Comparison of ENCODE assay signal across 1 cellular context in genomic region chr1:227945891-227946623, GRCh38.
TF ChIP-seq lines count a peak whose summit lies in the region.

No MANE protein-coding gene starts in this region.

TF ChIP-seq in HEK293, 187 proteins besides CTCF, POLR2A, EP300 and RAD21 (continued from another document and continues in another):
- TF ChIP-seq ZNF280C (tag by site-specific recombination; IDR thresholded peaks at IDR 0.05) (no peak), HIC1 (tag by site-specific recombination; IDR thresholded peaks at IDR 0.05) (peak; percentile 84), SP3 (tag by site-specific recombination; IDR thresholded peaks at IDR 0.05) (no peak), SCRT1 (tag by site-specific recombination; IDR thresholded peaks at IDR 0.05; ENCODE audit: borderline replicate concordance) (peak; percentile 37; the same call in 1 of the 2 replicates), YY2 (tag by site-specific recombination; IDR thresholded peaks at IDR 0.05) (no peak), ZNF514 (tag by site-specific recombination; IDR thresholded peaks at IDR 0.05) (no peak), REPIN1 (tag by site-specific recombination; IDR thresholded peaks at IDR 0.05; ENCODE audit: low read depth) (no peak), ZNF37A (tag by site-specific recombination; IDR thresholded peaks at IDR 0.05) (no peak), ZNF324 (tag by site-specific recombination; IDR thresholded peaks at IDR 0.05) (0 out of 2 replicates have a peak, but pooled peaks have one; percentile 29), PRDM6 (tag by site-specific recombination; IDR thresholded peaks at IDR 0.05) (no peak), ZNF596 (tag by site-specific recombination; IDR thresholded peaks at IDR 0.05) (no peak), ZNF140 (tag by site-specific recombination; IDR thresholded peaks at IDR 0.05) (no peak), GLIS2 (tag by site-specific recombination; IDR thresholded peaks at IDR 0.05) (peak; percentile 18; the same call in 1 of the 2 replicates), ZBTB48 (tag by site-specific recombination; IDR thresholded peaks at IDR 0.05) (no peak), ZNF707 (tag by site-specific recombination; IDR thresholded peaks at IDR 0.05) (no peak), ZBTB17 (tag by site-specific recombination; IDR thresholded peaks at IDR 0.05) (no peak), ZNF121 (tag by site-specific recombination; IDR thresholded peaks at IDR 0.05) (no peak), ZNF561 (tag by site-specific recombination; IDR thresholded peaks at IDR 0.05; ENCODE audit: borderline replicate concordance) (no peak), ZNF350 (tag by site-specific recombination; IDR thresholded peaks at IDR 0.05) (no peak), ZNF433 (tag by site-specific recombination; IDR thresholded peaks at IDR 0.05; ENCODE audit: low read depth) (no peak), PRDM10 (tag by site-specific recombination; IDR thresholded peaks at IDR 0.05) (peak; percentile 44; the same call in 1 of the 2 replicates), ZNF623 (tag by site-specific recombination; IDR thresholded peaks at IDR 0.05) (no peak), ZNF555 (tag by site-specific recombination; conservative IDR thresholded peaks at IDR 0.05) (no peak), ZBTB21 (tag by site-specific recombination; IDR thresholded peaks at IDR 0.05) (no peak), ZNF600 (tag by site-specific recombination; IDR thresholded peaks at IDR 0.05) (peak; percentile 92), SETDB1 (IDR thresholded peaks at IDR 0.05; ENCODE audit: insufficient read length, low read length) (no peak), IKZF3 (tag by site-specific recombination; IDR thresholded peaks at IDR 0.05) (no peak), ZBTB10 (tag by site-specific recombination; IDR thresholded peaks at IDR 0.05) (no peak), ZNF341 (tag by site-specific recombination; IDR thresholded peaks at IDR 0.05; ENCODE audit: low read depth) (no peak), TRIM28 (IDR thresholded peaks at IDR 0.05; ENCODE audit: borderline replicate concordance, low read length) (no peak), ZNF169 (tag by site-specific recombination; IDR thresholded peaks at IDR 0.05) (no peak), GLI2 (tag by site-specific recombination; IDR thresholded peaks at IDR 0.05; ENCODE audit: borderline replicate concordance, low read depth) (no peak), ZNF521 (tag by site-specific recombination; IDR thresholded peaks at IDR 0.05) (no peak), ZNF785 (tag by site-specific recombination; IDR thresholded peaks at IDR 0.05) (no peak), ZNF223 (tag by site-specific recombination; IDR thresholded peaks at IDR 0.05) (no peak), ELK4 (IDR thresholded peaks at IDR 0.05; ENCODE audit: borderline replicate concordance, low read depth, low read length) (no peak), ZNF654 (tag by site-specific recombination; IDR thresholded peaks at IDR 0.05; ENCODE audit: low read depth) (no peak)
- TF ChIP-seq, protein P1, sequence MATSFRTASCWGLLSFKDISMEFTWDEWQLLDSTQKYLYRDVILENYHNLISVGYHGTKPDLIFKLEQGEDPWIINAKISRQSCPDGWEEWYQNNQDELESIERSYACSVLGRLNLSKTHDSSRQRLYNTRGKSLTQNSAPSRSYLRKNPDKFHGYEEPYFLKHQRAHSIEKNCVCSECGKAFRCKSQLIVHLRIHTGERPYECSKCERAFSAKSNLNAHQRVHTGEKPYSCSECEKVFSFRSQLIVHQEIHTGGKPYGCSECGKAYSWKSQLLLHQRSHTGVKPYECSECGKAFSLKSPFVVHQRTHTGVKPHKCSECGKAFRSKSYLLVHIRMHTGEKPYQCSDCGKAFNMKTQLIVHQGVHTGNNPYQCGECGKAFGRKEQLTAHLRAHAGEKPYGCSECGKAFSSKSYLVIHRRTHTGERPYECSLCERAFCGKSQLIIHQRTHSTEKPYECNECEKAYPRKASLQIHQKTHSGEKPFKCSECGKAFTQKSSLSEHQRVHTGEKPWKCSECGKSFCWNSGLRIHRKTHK (tag by site-specific recombination; IDR thresholded peaks at IDR 0.05) = no peak
- TF ChIP-seq, protein P2, sequence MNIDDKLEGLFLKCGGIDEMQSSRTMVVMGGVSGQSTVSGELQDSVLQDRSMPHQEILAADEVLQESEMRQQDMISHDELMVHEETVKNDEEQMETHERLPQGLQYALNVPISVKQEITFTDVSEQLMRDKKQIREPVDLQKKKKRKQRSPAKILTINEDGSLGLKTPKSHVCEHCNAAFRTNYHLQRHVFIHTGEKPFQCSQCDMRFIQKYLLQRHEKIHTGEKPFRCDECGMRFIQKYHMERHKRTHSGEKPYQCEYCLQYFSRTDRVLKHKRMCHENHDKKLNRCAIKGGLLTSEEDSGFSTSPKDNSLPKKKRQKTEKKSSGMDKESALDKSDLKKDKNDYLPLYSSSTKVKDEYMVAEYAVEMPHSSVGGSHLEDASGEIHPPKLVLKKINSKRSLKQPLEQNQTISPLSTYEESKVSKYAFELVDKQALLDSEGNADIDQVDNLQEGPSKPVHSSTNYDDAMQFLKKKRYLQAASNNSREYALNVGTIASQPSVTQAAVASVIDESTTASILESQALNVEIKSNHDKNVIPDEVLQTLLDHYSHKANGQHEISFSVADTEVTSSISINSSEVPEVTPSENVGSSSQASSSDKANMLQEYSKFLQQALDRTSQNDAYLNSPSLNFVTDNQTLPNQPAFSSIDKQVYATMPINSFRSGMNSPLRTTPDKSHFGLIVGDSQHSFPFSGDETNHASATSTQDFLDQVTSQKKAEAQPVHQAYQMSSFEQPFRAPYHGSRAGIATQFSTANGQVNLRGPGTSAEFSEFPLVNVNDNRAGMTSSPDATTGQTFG (tag by site-specific recombination; IDR thresholded peaks at IDR 0.05; ENCODE audit: borderline replicate concordance) = no peak
- TF ChIP-seq, protein P3, sequence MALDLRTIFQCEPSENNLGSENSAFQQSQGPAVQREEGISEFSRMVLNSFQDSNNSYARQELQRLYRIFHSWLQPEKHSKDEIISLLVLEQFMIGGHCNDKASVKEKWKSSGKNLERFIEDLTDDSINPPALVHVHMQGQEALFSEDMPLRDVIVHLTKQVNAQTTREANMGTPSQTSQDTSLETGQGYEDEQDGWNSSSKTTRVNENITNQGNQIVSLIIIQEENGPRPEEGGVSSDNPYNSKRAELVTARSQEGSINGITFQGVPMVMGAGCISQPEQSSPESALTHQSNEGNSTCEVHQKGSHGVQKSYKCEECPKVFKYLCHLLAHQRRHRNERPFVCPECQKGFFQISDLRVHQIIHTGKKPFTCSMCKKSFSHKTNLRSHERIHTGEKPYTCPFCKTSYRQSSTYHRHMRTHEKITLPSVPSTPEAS (tag by site-specific recombination; IDR thresholded peaks at IDR 0.05) = no peak
- TF ChIP-seq, protein P4, sequence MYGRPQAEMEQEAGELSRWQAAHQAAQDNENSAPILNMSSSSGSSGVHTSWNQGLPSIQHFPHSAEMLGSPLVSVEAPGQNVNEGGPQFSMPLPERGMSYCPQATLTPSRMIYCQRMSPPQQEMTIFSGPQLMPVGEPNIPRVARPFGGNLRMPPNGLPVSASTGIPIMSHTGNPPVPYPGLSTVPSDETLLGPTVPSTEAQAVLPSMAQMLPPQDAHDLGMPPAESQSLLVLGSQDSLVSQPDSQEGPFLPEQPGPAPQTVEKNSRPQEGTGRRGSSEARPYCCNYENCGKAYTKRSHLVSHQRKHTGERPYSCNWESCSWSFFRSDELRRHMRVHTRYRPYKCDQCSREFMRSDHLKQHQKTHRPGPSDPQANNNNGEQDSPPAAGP (tag by site-specific recombination; IDR thresholded peaks at IDR 0.05) = peak; percentile 98
